ENCODE assay signal across 27 cellular contexts in genomic region chr1:22080184-22080583, GRCh38. TPM values are rescaled to one million over a fixed set of nuclear protein-coding genes. Genes with fewer than 3 reads are reported as not detected.
DNase-seq lines count a peak whose midpoint lies in the region; ATAC-seq and TF ChIP-seq lines count a peak whose summit lies in the region.
"Had no signal": no experiment of that assay in that cellular context is flagged by ENCODE, and none has a peak within 500 bp of the region (broad histone marks: within the 10 kb centered on the region; RNA-seq: fewer than 3 reads in every experiment).

No MANE protein-coding gene starts in this region.

- no peaks in the 10 kb centered on the region for H3K9me3 ChIP-seq in prostate gland
- H3K9me3 ChIP-seq: SJSA1, tibial nerve had no signal

- no peaks in the 10 kb centered on the region for H3K36me3 ChIP-seq in prostate gland

- H3K4me1 Mint-ChIP-seq in activated naive CD8-positive, alpha-beta T cell (ENCODE audit: low read depth): peaks cover 84% of the 10 kb centered on the region
- H3K4me1 Mint-ChIP-seq in activated naive CD8-positive, alpha-beta T cell treated with anti-CD3 and anti-CD28 coated beads, Interleukin-2, amount 50 U/mL, for 24 hours: peaks cover 80% of the 10 kb centered on the region
- peaks cover 75% of the 10 kb centered on the region for H3K4me1 Mint-ChIP-seq in central memory CD8-positive, alpha-beta T cell

- H3K27me3 ChIP-seq in prostate gland (replicated peaks; ENCODE audit: insufficient read depth): no peaks in the 10 kb centered on the region
- H3K27me3 ChIP-seq: SJSA1, tibial nerve had no signal

- H3K27ac ChIP-seq in prostate gland: no peak overlapping the region
- H3K27ac ChIP-seq: SJSA1, skin epidermis, tibial nerve had no signal

- no peak for DNase-seq in activated naive CD8-positive, alpha-beta T cell treated with anti-CD3 and anti-CD28 coated beads, Interleukin-2, amount 50 U/mL, for 24 hours
- DNase-seq in NOMO-1 treated with DMSO at 0.1 percent for 48 hours (lab: John Stamatoyannopoulos, UW; ENCODE audit: unreplicated experiment) (peak; percentile 58), NCI-H748 (lab: John Stamatoyannopoulos, UW; ENCODE audit: unreplicated experiment) (no peak), prostate gland (ENCODE audit: low spot score) (no peak)
- no peak for DNase-seq in central memory CD8-positive, alpha-beta T cell (ENCODE audit: low spot score in 2 of 2)
- DNase-seq in stimulated activated CD4-positive, alpha-beta T cell treated with anti-CD3 and anti-CD28 coated beads, Interleukin-12 subunit alpha, Interleukin-12 subunit beta, amount 100 ng/mL, for 4 hours: no peak
- DNase-seq: activated CD4-positive, alpha-beta T cell treated with anti-CD3 and anti-CD28 coated beads for 36 hours; activated CD8-positive, alpha-beta memory T cell treated with anti-CD3 and anti-CD28 coated beads for 24 hours; activated naive CD4-positive, alpha-beta T cell treated with Interleukin-2 at 50 U/mL for 16 hours; activated T-cell treated with anti-CD3 and anti-CD28 coated beads, Interleukin-2, amount 50 U/mL, for 4 hours; DMS79 treated with DMSO at 0.1 percent for 48 hours; naive B cell; NCI-H1105 treated with DMSO at 0.1 percent for 48 hours; NCI-H2029; NCI-H526; retina; RPMI8226; stimulated activated CD4-positive, alpha-beta T cell treated with anti-CD3 and anti-CD28 coated beads, Interleukin-1b, Interleukin-23, amount 100 ng/mL, for 48 hours; stimulated activated CD8-positive, alpha-beta memory T cell treated with anti-CD3 and anti-CD28 coated beads, Interleukin-4, amount 100 ng/mL, for 48 hours had no signal

- no peaks in the 10 kb centered on the region for H3K4me1 ChIP-seq in prostate gland (replicated peaks)

- TF ChIP-seq POLR2A in prostate gland (IDR thresholded peaks at IDR 0.05): no peak

- no peaks in the 10 kb centered on the region for H3K27me3 Mint-ChIP-seq in activated naive CD8-positive, alpha-beta T cell
- H3K27me3 Mint-ChIP-seq in activated naive CD8-positive, alpha-beta T cell treated with anti-CD3 and anti-CD28 coated beads, Interleukin-2, amount 50 U/mL, for 24 hours: no peaks in the 10 kb centered on the region
- no peaks in the 10 kb centered on the region for H3K27me3 Mint-ChIP-seq in central memory CD8-positive, alpha-beta T cell
- H3K27me3 Mint-ChIP-seq: activated CD4-positive, alpha-beta T cell treated with anti-CD3 and anti-CD28 coated beads for 36 hours; brain; naive B cell had no signal

- ATAC-seq in activated naive CD8-positive, alpha-beta T cell treated with anti-CD3 and anti-CD28 coated beads, Interleukin-2, amount 50 U/mL, for 24 hours: no peak
- ATAC-seq in central memory CD8-positive, alpha-beta T cell (replicated peaks; ENCODE audit: extremely low read depth, poor library complexity, severe bottlenecking): no peak
- ATAC-seq: activated CD4-positive, alpha-beta T cell treated with anti-CD3 and anti-CD28 coated beads for 36 hours; activated T-cell treated with anti-CD3 and anti-CD28 coated beads, Interleukin-2, amount 50 U/mL, for 4 hours; HCT116 had no signal

- intact Hi-C loops in prostate gland (cut with DNase I): no loop called here

- H3K27ac Mint-ChIP-seq in activated naive CD8-positive, alpha-beta T cell: peak overlapping the region; percentile 80
- no peak overlapping the region for H3K27ac Mint-ChIP-seq in activated naive CD8-positive, alpha-beta T cell treated with anti-CD3 and anti-CD28 coated beads, Interleukin-2, amount 50 U/mL, for 24 hours
- peak overlapping the region; percentile 90 for H3K27ac Mint-ChIP-seq in central memory CD8-positive, alpha-beta T cell (ENCODE audit: low read depth)
- H3K27ac Mint-ChIP-seq: mesothelial cell of epicardium; T-helper 1 cell treated with Interleukin-12 subunit alpha and Interleukin-12 subunit beta and Interleukin-4 antibody, amounts not matched to agents 30 μg/mL and 1 μg/mL, for 36 hours had no signal

- H3K36me3 Mint-ChIP-seq in activated naive CD8-positive, alpha-beta T cell: peaks cover 8% of the 10 kb centered on the region
- peaks cover 58% of the 10 kb centered on the region for H3K36me3 Mint-ChIP-seq in activated naive CD8-positive, alpha-beta T cell treated with anti-CD3 and anti-CD28 coated beads, Interleukin-2, amount 50 U/mL, for 24 hours (ENCODE audit: low read depth)
- H3K36me3 Mint-ChIP-seq in central memory CD8-positive, alpha-beta T cell (ENCODE audit: insufficient read depth): peaks cover 77% of the 10 kb centered on the region

- peak overlapping the region; percentile 36 for H3K4me3 Mint-ChIP-seq in activated naive CD8-positive, alpha-beta T cell
- no peak overlapping the region for H3K4me3 Mint-ChIP-seq in activated naive CD8-positive, alpha-beta T cell treated with anti-CD3 and anti-CD28 coated beads, Interleukin-2, amount 50 U/mL, for 24 hours
- H3K4me3 Mint-ChIP-seq in central memory CD8-positive, alpha-beta T cell: no peak overlapping the region
- H3K4me3 Mint-ChIP-seq: activated CD4-positive, alpha-beta T cell treated with anti-CD3 and anti-CD28 coated beads for 36 hours; activated T-cell treated with anti-CD3 and anti-CD28 coated beads, Interleukin-2, amount 50 U/mL, for 4 hours; brain; mesothelial cell of epicardium had no signal

- H3K9me3 Mint-ChIP-seq in activated naive CD8-positive, alpha-beta T cell (ENCODE audit: low read depth): no peaks in the 10 kb centered on the region
- no peaks in the 10 kb centered on the region for H3K9me3 Mint-ChIP-seq in activated naive CD8-positive, alpha-beta T cell treated with anti-CD3 and anti-CD28 coated beads, Interleukin-2, amount 50 U/mL, for 24 hours
- H3K9me3 Mint-ChIP-seq in central memory CD8-positive, alpha-beta T cell: no peaks in the 10 kb centered on the region
- H3K9me3 Mint-ChIP-seq: activated T-cell treated with anti-CD3 and anti-CD28 coated beads, Interleukin-2, amount 50 U/mL, for 4 hours; naive B cell; T-helper 1 cell treated with Interleukin-12 subunit alpha and Interleukin-12 subunit beta and Interleukin-4 antibody, amounts not matched to agents 30 μg/mL and 1 μg/mL, for 36 hours had no signal

- no peak overlapping the region for H3K4me3 ChIP-seq in prostate gland
- H3K4me3 ChIP-seq: SJSA1, skin epidermis, tibial nerve had no signal

- WGBS in prostate gland: 82% methylated on average over 2 of the region's 2 CpGs

- TF ChIP-seq CTCF in prostate gland (IDR thresholded peaks at IDR 0.05): no peak

RNA-seq across cellular contexts. Expression of gene CDC42, which starts 27.7 kb away (rescaled TPM):
- total RNA-seq in prostate gland: 100 to 1,000 TPM; 164 to 182 TPM
